1 cellular context compared by ENCODE assay signal in genomic region chr1:27671964-27672749, GRCh38.
TF ChIP-seq lines count a peak whose summit lies in the region.

A gene with protein sequence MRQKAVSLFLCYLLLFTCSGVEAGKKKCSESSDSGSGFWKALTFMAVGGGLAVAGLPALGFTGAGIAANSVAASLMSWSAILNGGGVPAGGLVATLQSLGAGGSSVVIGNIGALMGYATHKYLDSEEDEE (minus strand): TSS chr1:27672192. CDS start chr1:27669314, 2,878 bp downstream.

TF ChIP-seq in K562, 482 proteins besides CTCF, POLR2A, EP300 and RAD21 (continued from another document and continues in another):
- peak; percentile 24; the same call in 1 of the 2 replicates for TF ChIP-seq MGA (IDR thresholded peaks at IDR 0.05)
- TF ChIP-seq, protein P1, sequence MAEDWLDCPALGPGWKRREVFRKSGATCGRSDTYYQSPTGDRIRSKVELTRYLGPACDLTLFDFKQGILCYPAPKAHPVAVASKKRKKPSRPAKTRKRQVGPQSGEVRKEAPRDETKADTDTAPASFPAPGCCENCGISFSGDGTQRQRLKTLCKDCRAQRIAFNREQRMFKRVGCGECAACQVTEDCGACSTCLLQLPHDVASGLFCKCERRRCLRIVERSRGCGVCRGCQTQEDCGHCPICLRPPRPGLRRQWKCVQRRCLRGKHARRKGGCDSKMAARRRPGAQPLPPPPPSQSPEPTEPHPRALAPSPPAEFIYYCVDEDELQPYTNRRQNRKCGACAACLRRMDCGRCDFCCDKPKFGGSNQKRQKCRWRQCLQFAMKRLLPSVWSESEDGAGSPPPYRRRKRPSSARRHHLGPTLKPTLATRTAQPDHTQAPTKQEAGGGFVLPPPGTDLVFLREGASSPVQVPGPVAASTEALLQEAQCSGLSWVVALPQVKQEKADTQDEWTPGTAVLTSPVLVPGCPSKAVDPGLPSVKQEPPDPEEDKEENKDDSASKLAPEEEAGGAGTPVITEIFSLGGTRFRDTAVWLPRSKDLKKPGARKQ (CRISPR knock-in tag; IDR thresholded peaks at IDR 0.05): no peak
- TF ChIP-seq, protein P2, sequence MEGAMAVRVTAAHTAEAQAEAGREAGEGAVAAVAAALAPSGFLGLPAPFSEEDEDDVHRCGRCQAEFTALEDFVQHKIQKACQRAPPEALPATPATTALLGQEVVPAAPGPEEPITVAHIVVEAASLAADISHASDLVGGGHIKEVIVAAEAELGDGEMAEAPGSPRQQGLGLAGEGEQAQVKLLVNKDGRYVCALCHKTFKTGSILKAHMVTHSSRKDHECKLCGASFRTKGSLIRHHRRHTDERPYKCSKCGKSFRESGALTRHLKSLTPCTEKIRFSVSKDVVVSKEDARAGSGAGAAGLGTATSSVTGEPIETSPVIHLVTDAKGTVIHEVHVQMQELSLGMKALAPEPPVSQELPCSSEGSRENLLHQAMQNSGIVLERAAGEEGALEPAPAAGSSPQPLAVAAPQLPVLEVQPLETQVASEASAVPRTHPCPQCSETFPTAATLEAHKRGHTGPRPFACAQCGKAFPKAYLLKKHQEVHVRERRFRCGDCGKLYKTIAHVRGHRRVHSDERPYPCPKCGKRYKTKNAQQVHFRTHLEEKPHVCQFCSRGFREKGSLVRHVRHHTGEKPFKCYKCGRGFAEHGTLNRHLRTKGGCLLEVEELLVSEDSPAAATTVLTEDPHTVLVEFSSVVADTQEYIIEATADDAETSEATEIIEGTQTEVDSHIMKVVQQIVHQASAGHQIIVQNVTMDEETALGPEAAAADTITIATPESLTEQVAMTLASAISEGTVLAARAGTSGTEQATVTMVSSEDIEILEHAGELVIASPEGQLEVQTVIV (CRISPR knock-in tag; IDR thresholded peaks at IDR 0.05; ENCODE audit: borderline replicate concordance): no peak
- no peak for TF ChIP-seq E2F3 (CRISPR knock-in tag; IDR thresholded peaks at IDR 0.05)
- TF ChIP-seq E2F1 (CRISPR knock-in tag; IDR thresholded peaks at IDR 0.05): peak; percentile 84
- no peak for TF ChIP-seq ZFX (CRISPR knock-in tag; IDR thresholded peaks at IDR 0.05)
- TF ChIP-seq NFXL1 (CRISPR knock-in tag; IDR thresholded peaks at IDR 0.05): no peak
- peak; percentile 23; the same call in 1 of the 2 replicates for TF ChIP-seq SMAD4 (CRISPR knock-in tag; conservative IDR thresholded peaks at IDR 0.05)
- peak; percentile 78 for TF ChIP-seq EGR1 (conservative IDR thresholded peaks at IDR 0.05)
- TF ChIP-seq PHF20 (IDR thresholded peaks at IDR 0.05; ENCODE audit: partially characterized antibody): no peak
- TF ChIP-seq ZEB2 (IDR thresholded peaks at IDR 0.05): peak; percentile 12; the same call in 1 of the 2 replicates
- no peak for TF ChIP-seq MTA2 (IDR thresholded peaks at IDR 0.05; ENCODE audit: low read depth)
- TF ChIP-seq CXXC5 (CRISPR knock-in tag; IDR thresholded peaks at IDR 0.05): peak; percentile 58
- TF ChIP-seq, protein P3, sequence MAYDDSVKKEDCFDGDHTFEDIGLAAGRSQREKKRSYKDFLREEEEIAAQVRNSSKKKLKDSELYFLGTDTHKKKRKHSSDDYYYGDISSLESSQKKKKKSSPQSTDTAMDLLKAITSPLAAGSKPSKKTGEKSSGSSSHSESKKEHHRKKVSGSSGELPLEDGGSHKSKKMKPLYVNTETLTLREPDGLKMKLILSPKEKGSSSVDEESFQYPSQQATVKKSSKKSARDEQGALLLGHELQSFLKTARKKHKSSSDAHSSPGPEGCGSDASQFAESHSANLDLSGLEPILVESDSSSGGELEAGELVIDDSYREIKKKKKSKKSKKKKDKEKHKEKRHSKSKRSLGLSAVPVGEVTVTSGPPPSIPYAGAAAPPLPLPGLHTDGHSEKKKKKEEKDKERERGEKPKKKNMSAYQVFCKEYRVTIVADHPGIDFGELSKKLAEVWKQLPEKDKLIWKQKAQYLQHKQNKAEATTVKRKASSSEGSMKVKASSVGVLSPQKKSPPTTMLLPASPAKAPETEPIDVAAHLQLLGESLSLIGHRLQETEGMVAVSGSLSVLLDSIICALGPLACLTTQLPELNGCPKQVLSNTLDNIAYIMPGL (CRISPR knock-in tag; IDR thresholded peaks at IDR 0.05): 0 out of 2 replicates have a peak, but pooled peaks have one; percentile 46
- TF ChIP-seq ZNF274 (IDR thresholded peaks at IDR 0.05; ENCODE audit: borderline replicate concordance, low read depth, low read length): no peak
- TF ChIP-seq, protein P4, sequence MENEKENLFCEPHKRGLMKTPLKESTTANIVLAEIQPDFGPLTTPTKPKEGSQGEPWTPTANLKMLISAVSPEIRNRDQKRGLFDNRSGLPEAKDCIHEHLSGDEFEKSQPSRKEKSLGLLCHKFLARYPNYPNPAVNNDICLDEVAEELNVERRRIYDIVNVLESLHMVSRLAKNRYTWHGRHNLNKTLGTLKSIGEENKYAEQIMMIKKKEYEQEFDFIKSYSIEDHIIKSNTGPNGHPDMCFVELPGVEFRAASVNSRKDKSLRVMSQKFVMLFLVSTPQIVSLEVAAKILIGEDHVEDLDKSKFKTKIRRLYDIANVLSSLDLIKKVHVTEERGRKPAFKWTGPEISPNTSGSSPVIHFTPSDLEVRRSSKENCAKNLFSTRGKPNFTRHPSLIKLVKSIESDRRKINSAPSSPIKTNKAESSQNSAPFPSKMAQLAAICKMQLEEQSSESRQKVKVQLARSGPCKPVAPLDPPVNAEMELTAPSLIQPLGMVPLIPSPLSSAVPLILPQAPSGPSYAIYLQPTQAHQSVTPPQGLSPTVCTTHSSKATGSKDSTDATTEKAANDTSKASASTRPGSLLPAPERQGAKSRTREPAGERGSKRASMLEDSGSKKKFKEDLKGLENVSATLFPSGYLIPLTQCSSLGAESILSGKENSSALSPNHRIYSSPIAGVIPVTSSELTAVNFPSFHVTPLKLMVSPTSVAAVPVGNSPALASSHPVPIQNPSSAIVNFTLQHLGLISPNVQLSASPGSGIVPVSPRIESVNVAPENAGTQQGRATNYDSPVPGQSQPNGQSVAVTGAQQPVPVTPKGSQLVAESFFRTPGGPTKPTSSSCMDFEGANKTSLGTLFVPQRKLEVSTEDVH (IDR thresholded peaks at IDR 0.05; ENCODE audit: low read depth, partially characterized antibody): no peak
- TF ChIP-seq ATF7 (IDR thresholded peaks at IDR 0.05): peak; percentile 76; the same call in 1 of the 2 replicates
- no peak for TF ChIP-seq IRF9 (tag; IDR thresholded peaks at IDR 0.05)
- no peak for TF ChIP-seq ZNF134 (CRISPR knock-in tag; conservative IDR thresholded peaks at IDR 0.05)
- TF ChIP-seq TCFL5 (CRISPR knock-in tag; conservative IDR thresholded peaks at IDR 0.05): no peak
- TF ChIP-seq ZBTB7A (IDR thresholded peaks at IDR 0.05; ENCODE audit: borderline replicate concordance, control insufficient read depth, low read depth, low read length): no peak
- TF ChIP-seq SMAD1 (IDR thresholded peaks at IDR 0.05; ENCODE audit: low read depth, low read length, partially characterized antibody): no peak
- TF ChIP-seq PBX2 (CRISPR knock-in tag; IDR thresholded peaks at IDR 0.05; ENCODE audit: low read depth): no peak
- peak; percentile 82 for TF ChIP-seq PBX2 (tag; conservative IDR thresholded peaks at IDR 0.05; ENCODE audit: low read depth)
